18 cellular contexts compared by ENCODE assay signal in genomic region chr6:160170018-160170680, GRCh38. TPM values are rescaled to one million over a fixed set of nuclear protein-coding genes. Genes with fewer than 3 reads are reported as not detected.
DNase-seq lines count a peak whose midpoint lies in the region; ATAC-seq, FAIRE-seq and TF ChIP-seq lines count a peak whose summit lies in the region.
"Had no signal": no experiment of that assay in that cellular context is flagged by ENCODE, and none has a peak within 500 bp of the region (broad histone marks: within the 10 kb centered on the region; RNA-seq: fewer than 3 reads in every experiment).

No MANE protein-coding gene starts in this region.

- no peak overlapping the region for H2BK12ac ChIP-seq in trophoblast cell (ENCODE audit: low read length)

- intact Hi-C loops in tibial artery (cut with DNase I; ENCODE audit: low total_unique reads), result no loop called here
- intact Hi-C loops in thyroid gland (cut with DNase I), result no loop called here

- H3K9me2 ChIP-seq in hepatocyte (replicated peaks; ENCODE audit: insufficient read depth), result no peaks in the 10 kb centered on the region

- peak overlapping the region; percentile 52 for H2BK120ac ChIP-seq in trophoblast cell (ENCODE audit: insufficient read depth, low read length, poor library complexity)

- no peak overlapping the region for H4K91ac ChIP-seq in trophoblast cell (ENCODE audit: low read depth, low read length)

- peak overlapping the region; percentile 55 for H4K8ac ChIP-seq in trophoblast cell (ENCODE audit: low read depth, low read length)

- no peak overlapping the region for H3K4me2 ChIP-seq in hepatocyte
- H3K4me2 ChIP-seq in trophoblast cell (ENCODE audit: low read length), result no peak overlapping the region
- H3K4me2 ChIP-seq: A549 had no signal

- H3K9me3 ChIP-seq in hepatocyte (ENCODE audit: low read depth), result no peaks in the 10 kb centered on the region
- H3K9me3 ChIP-seq in trophoblast cell (ENCODE audit: insufficient read depth, low read depth, low read length), result peaks cover 1% of the 10 kb centered on the region
- H3K9me3 ChIP-seq in tibial artery, result no peaks in the 10 kb centered on the region
- H3K9me3 ChIP-seq in thyroid gland, result no peaks in the 10 kb centered on the region
- H3K9me3 ChIP-seq in upper lobe of left lung, result no peaks in the 10 kb centered on the region
- H3K9me3 ChIP-seq: A549, HAP-1 had no signal

- no peak overlapping the region for H3K4ac ChIP-seq in trophoblast cell (ENCODE audit: low read depth, low read length)

- 43% methylated on average over 6 of the region's 6 CpGs for WGBS in hepatocyte (ENCODE audit: low lambda C conversion rate, missing lambda C conversion rate)
- whole genome bisulfite sequencing in trophoblast cell (ENCODE audit: extremely low coverage, insufficient coverage, insufficient read length), result no CpG with 5 or more reads among the region's 6 CpGs
- WGBS in thyroid gland, 2 donors, result 72 to 79% methylated on average over 6 of the region's 6 CpGs
- WGBS in upper lobe of left lung, 2 donors, result 56 to 61% methylated on average over 6 of the region's 6 CpGs

- H3K79me2 ChIP-seq in hepatocyte, result no peaks in the 10 kb centered on the region
- H3K79me2 ChIP-seq in trophoblast cell (ENCODE audit: control insufficient read depth, insufficient read depth, low read length, poor library complexity), result no peaks in the 10 kb centered on the region

- peak overlapping the region; percentile 18 for H4K12ac ChIP-seq in trophoblast cell (ENCODE audit: low read depth, low read length)

- no peak for ATAC-seq in upper lobe of left lung (ENCODE audit: low FRiP score in 2 of 2)
- ATAC-seq: A549, PC-3 had no signal

- TF ChIP-seq CTCF in hepatocyte (IDR thresholded peaks at IDR 0.05; ENCODE audit: poor library complexity) (no peak), tibial artery (IDR thresholded peaks at IDR 0.05) (no peak), thyroid gland (IDR thresholded peaks at IDR 0.05) (no peak), upper lobe of left lung (IDR thresholded peaks at IDR 0.05) (no peak)

- no peaks in the 10 kb centered on the region for H4K20me1 ChIP-seq in hepatocyte (ENCODE audit: insufficient read depth, poor library complexity, severe bottlenecking)

- no peak for TF ChIP-seq EP300 in upper lobe of left lung (IDR thresholded peaks at IDR 0.05)

- TF ChIP-seq POLR2A in thyroid gland (IDR thresholded peaks at IDR 0.05) (no peak), upper lobe of left lung (IDR thresholded peaks at IDR 0.05) (no peak), GM12892 (IDR thresholded peaks at IDR 0.05; ENCODE audit: low read depth, low read length) (no peak)

- H3K4me1 ChIP-seq in hepatocyte (ENCODE audit: insufficient read depth), result peaks cover 4% of the 10 kb centered on the region
- H3K4me1 ChIP-seq in trophoblast cell (ENCODE audit: control insufficient read depth in 1 of 2, insufficient read depth in 2 of 2, low read length in 2 of 2), result peaks cover 4 to 6% of the 10 kb centered on the region in 2 experiments
- peaks cover 0 to 11% (median 0%) of the 10 kb centered on the region in 4 donors for H3K4me1 ChIP-seq in tibial artery
- no peaks in the 10 kb centered on the region for H3K4me1 ChIP-seq in thyroid gland
- no peaks in the 10 kb centered on the region for H3K4me1 ChIP-seq in upper lobe of left lung
- H3K4me1 ChIP-seq: A549, HAP-1, SJCRH30 had no signal

- H2AFZ ChIP-seq in hepatocyte (no peak overlapping the region), trophoblast cell (ENCODE audit: insufficient read depth, low read length, poor library complexity) (no peak overlapping the region)

- peak; percentile 14 for DNase-seq in LHCN-M2 (ENCODE audit: low read depth)
- no peak for DNase-seq in hepatocyte (ENCODE audit: low spot score)
- no peak for DNase-seq in trophoblast cell
- no peak for DNase-seq in tibial artery
- no peak for DNase-seq in thyroid gland
- no peak for DNase-seq in upper lobe of left lung
- no peak for DNase-seq in GM12892 (ENCODE audit: insufficient read length)
- DNase-seq in activated CD4-positive, CD25-positive, alpha-beta regulatory T cell (lab: John Stamatoyannopoulos, UW), result no peak
- DNase-seq: C1 segment of cervical spinal cord, EL, NCI-H1436, NCI-H2081, NCI-H82, PC-3, SJCRH30 had no signal

- H3K4me3 ChIP-seq in hepatocyte, result no peak overlapping the region
- no peak overlapping the region for H3K4me3 ChIP-seq in trophoblast cell (ENCODE audit: low read depth, low read length)
- no peak overlapping the region for H3K4me3 ChIP-seq in tibial artery
- H3K4me3 ChIP-seq in thyroid gland (replicated peaks in 1 of 3), result no peak overlapping the region
- H3K4me3 ChIP-seq in upper lobe of left lung, result no peak overlapping the region
- H3K4me3 ChIP-seq: A549, HAP-1, SJCRH30 had no signal

- no peak overlapping the region for H3K9ac ChIP-seq in trophoblast cell (ENCODE audit: low read length)

- H2BK5ac ChIP-seq in trophoblast cell (ENCODE audit: low read depth, low read length, poor library complexity), result no peak overlapping the region

- peak overlapping the region; percentile 32 for H3K14ac ChIP-seq in trophoblast cell (ENCODE audit: low read length)

- H3K18ac ChIP-seq in trophoblast cell (ENCODE audit: low read length), result no peak overlapping the region

- H3K27ac ChIP-seq in hepatocyte (peak overlapping the region; percentile 7), trophoblast cell (ENCODE audit: low read depth, low read length) (no peak overlapping the region), tibial artery (peak overlapping the region; percentile 3 to 39), thyroid gland (no peak overlapping the region), upper lobe of left lung (no peak overlapping the region)
- H3K27ac ChIP-seq: A549, HL-60, SJCRH30 had no signal

- no peak overlapping the region for H3K23ac ChIP-seq in trophoblast cell (ENCODE audit: low read length)

- H2AK5ac ChIP-seq in trophoblast cell (ENCODE audit: low read length), result no peak overlapping the region

- peaks cover 2% of the 10 kb centered on the region for H3K79me1 ChIP-seq in trophoblast cell (ENCODE audit: low read length)

- no peaks in the 10 kb centered on the region for H3K36me3 ChIP-seq in hepatocyte (replicated peaks; ENCODE audit: insufficient read depth, low read depth)
- no peaks in the 10 kb centered on the region for H3K36me3 ChIP-seq in trophoblast cell (ENCODE audit: control insufficient read depth in 1 of 2, insufficient read depth in 2 of 2, low read length in 2 of 2)
- H3K36me3 ChIP-seq in tibial artery, result no peaks in the 10 kb centered on the region
- H3K36me3 ChIP-seq in thyroid gland, result no peaks in the 10 kb centered on the region
- no peaks in the 10 kb centered on the region for H3K36me3 ChIP-seq in upper lobe of left lung
- H3K36me3 ChIP-seq: HAP-1, SJCRH30 had no signal

- H3K27me3 ChIP-seq in hepatocyte, result no peaks in the 10 kb centered on the region
- no peaks in the 10 kb centered on the region for H3K27me3 ChIP-seq in trophoblast cell (ENCODE audit: insufficient read depth, low read length)
- no peaks in the 10 kb centered on the region for H3K27me3 ChIP-seq in tibial artery
- no peaks in the 10 kb centered on the region for H3K27me3 ChIP-seq in thyroid gland
- H3K27me3 ChIP-seq in upper lobe of left lung, result no peaks in the 10 kb centered on the region

- FAIRE-seq in GM12892 (lab: Jason Lieb, UNC), result no peak
- FAIRE-seq: A549 had no signal

RNA-seq across cellular contexts. Expression of gene SLC22A1, which starts 48.5 kb away (rescaled TPM):
- total RNA-seq in LHCN-M2 (2014; rRNA removed) (0.17 and 0.19 TPM in 2 replicates), hepatocyte (6.1 and 6.7 TPM in 2 replicates), thyroid gland (1 to 10 TPM; 2.0 to 4.8 (median 3.7) TPM), upper lobe of left lung (1 to 10 TPM in 5 of 6 donors, under 1 TPM in 1; 0.67 to 4.2 (median 2.0) TPM)
- 0.30 TPM for polyA plus RNA-seq in LHCN-M2 (2012)
- 10.2 and 12.9 TPM in 2 replicates for polyA plus RNA-seq in hepatocyte
- polyA plus RNA-seq in trophoblast cell (2013), result 1.1 and 1.2 TPM in 2 replicates
- 0.28 TPM for polyA plus RNA-seq in GM12892 (2012; ENCODE audit: missing spikeins)

Comparison
In these comparisons a context has a peak if more than half of its experiments do, and no peak if none do; other contexts are left out.
1. H3K27ac ChIP-seq: peak in hepatocyte (single experiment) and tibial artery (2 of 2); none in trophoblast cell (single experiment), thyroid gland (0 of 3) and upper lobe of left lung (0 of 4).